Comparison of ENCODE assay signal across 9 cellular contexts in genomic region chr2:62309465-62310091, GRCh38.
A peak's percentile ranks its signal among the peaks of the same experiment; 100 is the strongest.
DNase-seq lines count a peak whose midpoint lies in the region; ATAC-seq, FAIRE-seq and TF ChIP-seq lines count a peak whose summit lies in the region.
"Had no signal": no experiment of that assay in that cellular context is flagged by ENCODE, and none has a peak within 500 bp of the region (broad histone marks: within the 10 kb centered on the region; RNA-seq: fewer than 3 reads in every experiment).

No MANE protein-coding gene starts in this region.

- no peak overlapping the region for H3K4me2 ChIP-seq in mesenchymal stem cell (ENCODE audit: low read length, poor library complexity, severe bottlenecking)

- H3K4me1 ChIP-seq in mesenchymal stem cell (ENCODE audit: control insufficient read depth, insufficient read depth, low read depth, low read length) (peaks cover 20% of the 10 kb centered on the region), kidney (ENCODE audit: control insufficient read depth in 1 of 2, insufficient read depth in 1 of 2, low read depth in 1 of 2, low read length in 2 of 2) (peaks cover 17 to 19% of the 10 kb centered on the region in 2 donors)

- H3K36me3 Mint-ChIP-seq in activated CD4-positive, alpha-beta T cell treated with anti-CD3 and anti-CD28 coated beads, Interleukin-2, amount 10 ng/mL, durations not matched to agents 24 days and 14 days (ENCODE audit: low read depth), result peaks cover 2% of the 10 kb centered on the region
- no peaks in the 10 kb centered on the region for H3K36me3 Mint-ChIP-seq in activated CD4-positive, alpha-beta memory T cell treated with anti-CD3 and anti-CD28 coated beads, Interleukin-2, amount 10 ng/mL, durations not matched to agents 7 days and 5 days (ENCODE audit: low read depth)

- H3K4me3 Mint-ChIP-seq in activated CD4-positive, alpha-beta T cell treated with anti-CD3 and anti-CD28 coated beads, Interleukin-2, amount 10 ng/mL, durations not matched to agents 24 days and 14 days, result peak overlapping the region; percentile 35
- H3K4me3 Mint-ChIP-seq in activated CD4-positive, alpha-beta memory T cell treated with anti-CD3 and anti-CD28 coated beads, Interleukin-2, amount 10 ng/mL, durations not matched to agents 7 days and 5 days, result no peak overlapping the region

- H4K91ac ChIP-seq in mesenchymal stem cell (ENCODE audit: low read length), result no peak overlapping the region

- intact Hi-C loops in activated CD4-positive, alpha-beta T cell treated with anti-CD3 and anti-CD28 coated beads, Interleukin-2, amount 10 ng/mL, durations not matched to agents 24 days and 14 days (cut with micrococcal nuclease), result loop anchor here (5.0 to 10.0 kb wide), 4 partner anchors 395 to 1295 kb away; partner anchors contain the start of genes COMMD1, EHBP1, PEX13 and PUS10
- intact Hi-C loops in kidney (cut with DNase I), result no loop called here

- TF ChIP-seq CTCF in brain microvascular endothelial cell (IDR thresholded peaks at IDR 0.05; ENCODE audit: low read depth, low read length, missing control alignments) (no peak), kidney (IDR thresholded peaks at IDR 0.05; ENCODE audit: borderline replicate concordance, extremely low read depth, insufficient read depth) (no peak)

- 77% methylated on average over 14 of the region's 17 CpGs for WGBS in mesenchymal stem cell

- H2BK12ac ChIP-seq in mesenchymal stem cell (ENCODE audit: low read length in 2 of 2), result peak overlapping the region in 1 of 2 experiments; percentile 4

- POLR2A ChIA-PET in activated CD4-positive, alpha-beta memory T cell treated with anti-CD3 and anti-CD28 coated beads, Interleukin-2, amount 10 ng/mL, durations not matched to agents 7 days and 5 days (lab: Charles Lee), result interaction anchor here (0.7 to 1.3 kb wide), 2 partner anchors 9 to 114 kb away, joined by 3 read pairs; partner anchors contain the start of gene B3GNT2

- no peak overlapping the region for H2AFZ ChIP-seq in mesenchymal stem cell (ENCODE audit: low read depth, low read length)

- no peak overlapping the region for H2BK15ac ChIP-seq in mesenchymal stem cell (ENCODE audit: low read depth, poor library complexity, severe bottlenecking)

- peak overlapping the region; percentile 5 to 11 for H3K18ac ChIP-seq in mesenchymal stem cell (ENCODE audit: low read depth in 1 of 2, low read length in 2 of 2)

- no peak overlapping the region for H3K9ac ChIP-seq in mesenchymal stem cell (ENCODE audit: low read length)
- no peak overlapping the region for H3K9ac ChIP-seq in kidney (ENCODE audit: low read length in 2 of 2)

- H3K27ac Mint-ChIP-seq in activated CD4-positive, alpha-beta T cell treated with anti-CD3 and anti-CD28 coated beads, Interleukin-2, amount 10 ng/mL, durations not matched to agents 24 days and 14 days, result peak overlapping the region; percentile 83
- H3K27ac Mint-ChIP-seq in activated CD4-positive, alpha-beta memory T cell treated with anti-CD3 and anti-CD28 coated beads, Interleukin-2, amount 10 ng/mL, durations not matched to agents 7 days and 5 days, result peak overlapping the region; percentile 71

- ATAC-seq in HG02973 (IDR thresholded peaks at IDR 0.05; ENCODE audit: unreplicated experiment), result peak; percentile 50

- DNase-seq in activated CD4-positive, alpha-beta T cell treated with anti-CD3 and anti-CD28 coated beads, Interleukin-2, amount 10 ng/mL, durations not matched to agents 24 days and 14 days, result peak; percentile 69
- DNase-seq in activated CD4-positive, alpha-beta T cell treated with anti-CD3 and anti-CD28 coated beads, Interleukin-2, amount 50 U/mL, for 1 hour, result no peak
- peak; percentile 32 for DNase-seq in activated CD4-positive, alpha-beta memory T cell treated with anti-CD3 and anti-CD28 coated beads, Interleukin-2, amount 10 ng/mL, durations not matched to agents 7 days and 5 days
- DNase-seq in mesenchymal stem cell (no peak), brain microvascular endothelial cell (no peak), T-helper 9 cell (no peak), kidney (no peak)

- H3K14ac ChIP-seq in mesenchymal stem cell (ENCODE audit: low read length in 2 of 2), result no peak overlapping the region

- H3K27ac ChIP-seq in mesenchymal stem cell (ENCODE audit: low read length, poor library complexity, severe bottlenecking) (no peak overlapping the region), brain microvascular endothelial cell (no peak overlapping the region), kidney (ENCODE audit: low read depth in 2 of 2, low read length in 2 of 2) (peak overlapping the region in 1 of 2 donors; percentile 23)

- H3K23ac ChIP-seq in mesenchymal stem cell (ENCODE audit: low read length in 2 of 2), result no peak overlapping the region

- FAIRE-seq in kidney (lab: Jason Lieb, UNC), result no peak
- FAIRE-seq: TTC549 had no signal

- no peaks in the 10 kb centered on the region for H3K9me3 ChIP-seq in mesenchymal stem cell (ENCODE audit: control insufficient read depth, low read length)
- no peaks in the 10 kb centered on the region for H3K9me3 ChIP-seq in kidney (ENCODE audit: control insufficient read depth in 1 of 2, low read length in 2 of 2)

- H3K9me3 Mint-ChIP-seq in activated CD4-positive, alpha-beta T cell treated with anti-CD3 and anti-CD28 coated beads, Interleukin-2, amount 10 ng/mL, durations not matched to agents 24 days and 14 days, result no peaks in the 10 kb centered on the region
- H3K9me3 Mint-ChIP-seq in activated CD4-positive, alpha-beta memory T cell treated with anti-CD3 and anti-CD28 coated beads, Interleukin-2, amount 10 ng/mL, durations not matched to agents 7 days and 5 days, result no peaks in the 10 kb centered on the region

- in situ Hi-C loops in brain microvascular endothelial cell (cut with HindIII; ENCODE audit: low pct_ligation_motif_present, low sequenced_read_pairs), result no loop called here

- peak overlapping the region; percentile 45 for H4K8ac ChIP-seq in mesenchymal stem cell (ENCODE audit: low read length)

- H2BK5ac ChIP-seq in mesenchymal stem cell (ENCODE audit: low read depth, low read length, poor library complexity, severe bottlenecking), result no peak overlapping the region

- peaks cover 1% of the 10 kb centered on the region for H3K27me3 Mint-ChIP-seq in activated CD4-positive, alpha-beta T cell treated with anti-CD3 and anti-CD28 coated beads, Interleukin-2, amount 10 ng/mL, durations not matched to agents 24 days and 14 days
- H3K27me3 Mint-ChIP-seq in activated CD4-positive, alpha-beta memory T cell treated with anti-CD3 and anti-CD28 coated beads, Interleukin-2, amount 10 ng/mL, durations not matched to agents 7 days and 5 days, result no peaks in the 10 kb centered on the region

- no peak overlapping the region for H3K4ac ChIP-seq in mesenchymal stem cell (ENCODE audit: low read depth in 1 of 2, low read length in 2 of 2)

- no peak overlapping the region for H2BK120ac ChIP-seq in mesenchymal stem cell (ENCODE audit: low read depth, low read length)

- peaks cover 62% of the 10 kb centered on the region for H3K4me1 Mint-ChIP-seq in activated CD4-positive, alpha-beta T cell treated with anti-CD3 and anti-CD28 coated beads, Interleukin-2, amount 10 ng/mL, durations not matched to agents 24 days and 14 days
- peaks cover 72% of the 10 kb centered on the region for H3K4me1 Mint-ChIP-seq in activated CD4-positive, alpha-beta memory T cell treated with anti-CD3 and anti-CD28 coated beads, Interleukin-2, amount 10 ng/mL, durations not matched to agents 7 days and 5 days

- peak overlapping the region in 1 of 2 experiments; percentile 38 for H3K4me3 ChIP-seq in mesenchymal stem cell (ENCODE audit: insufficient read depth in 1 of 2, low read depth in 1 of 2, low read length in 2 of 2)
- no peak overlapping the region for H3K4me3 ChIP-seq in brain microvascular endothelial cell (ENCODE audit: low read depth, low read length)
- peak overlapping the region in 1 of 2 donors; percentile 0 for H3K4me3 ChIP-seq in kidney (ENCODE audit: low read length in 2 of 2)

- no peaks in the 10 kb centered on the region for H3K79me1 ChIP-seq in mesenchymal stem cell (replicated peaks; ENCODE audit: low read length, poor library complexity, severe bottlenecking)

- H3K27me3 ChIP-seq in mesenchymal stem cell (ENCODE audit: control insufficient read depth in 1 of 2, insufficient read depth in 1 of 2, low read length in 2 of 2) (peaks cover 0 to 4% of the 10 kb centered on the region in 2 experiments), brain microvascular endothelial cell (replicated peaks) (no peaks in the 10 kb centered on the region)

- no peak overlapping the region for H2AK5ac ChIP-seq in mesenchymal stem cell (ENCODE audit: low read length, severe bottlenecking)

- H3K36me3 ChIP-seq in mesenchymal stem cell (ENCODE audit: control insufficient read depth in 1 of 2, insufficient read depth in 2 of 2, low read depth in 1 of 2, low read length in 2 of 2) (no peaks in the 10 kb centered on the region), brain microvascular endothelial cell (replicated peaks) (no peaks in the 10 kb centered on the region), kidney (ENCODE audit: control insufficient read depth in 1 of 2, insufficient read depth in 2 of 2, low read length in 2 of 2) (no peaks in the 10 kb centered on the region)

- CTCF ChIA-PET in activated CD4-positive, alpha-beta memory T cell treated with anti-CD3 and anti-CD28 coated beads, Interleukin-2, amount 10 ng/mL, durations not matched to agents 7 days and 5 days (lab: Charles Lee), result interaction anchor here (0.6 to 1.1 kb wide), 3 partner anchors 10 to 1552 kb away, joined by 3 to 4 read pairs (median 3); no protein-coding TSS in a partner anchor

Comparison
In these comparisons a context has a peak if more than half of its experiments do, and no peak if none do; other contexts are left out.
1. DNase-seq: peak in activated CD4-positive, alpha-beta T cell treated with anti-CD3 and anti-CD28 coated beads, Interleukin-2, amount 10 ng/mL, durations not matched to agents 24 days and 14 days (single experiment) and activated CD4-positive, alpha-beta memory T cell treated with anti-CD3 and anti-CD28 coated beads, Interleukin-2, amount 10 ng/mL, durations not matched to agents 7 days and 5 days (single experiment); none in activated CD4-positive, alpha-beta T cell treated with anti-CD3 and anti-CD28 coated beads, Interleukin-2, amount 50 U/mL, for 1 hour (single experiment), mesenchymal stem cell (single experiment), brain microvascular endothelial cell (single experiment), T-helper 9 cell (single experiment) and kidney (single experiment).